In the genomic region with DNA sequence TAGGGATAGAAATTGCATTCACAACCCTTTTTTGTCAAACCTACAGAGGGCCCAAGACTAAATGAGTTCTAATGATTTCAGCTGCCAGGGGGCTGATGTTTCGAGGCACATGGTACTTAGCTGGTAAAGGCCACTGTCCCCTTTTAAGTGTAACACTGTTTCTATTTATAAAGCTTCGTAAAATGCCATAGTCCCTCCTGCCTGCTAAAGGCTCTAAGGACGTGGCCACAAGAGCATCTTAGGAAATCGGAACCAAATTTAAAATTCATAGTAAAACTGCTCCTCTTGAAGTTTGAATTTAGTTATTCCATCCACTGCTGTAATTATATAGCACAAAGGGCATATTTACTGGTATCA, we compare ENCODE assay signal across 17 cellular contexts.
DNase-seq lines count a peak whose midpoint lies in the region; ATAC-seq, FAIRE-seq and TF ChIP-seq lines count a peak whose summit lies in the region.
"Had no signal": no experiment of that assay in that cellular context is flagged by ENCODE, and none has a peak within 500 bp of the region (broad histone marks: within the 10 kb centered on the region; RNA-seq: fewer than 3 reads in every experiment).

No MANE protein-coding gene starts in this region.

- no peak for TF ChIP-seq POLR2A in H54 (IDR thresholded peaks at IDR 0.05; ENCODE audit: low read depth, low read length)

- no peak for ATAC-seq in activated naive CD4-positive, alpha-beta T cell treated with anti-CD3 and anti-CD28 coated beads, Interleukin-2, amount 50 U/mL, for 72 hours
- peak in 6 of 8 donors; percentile 47 to 72 (median 64) for ATAC-seq in heart right ventricle
- ATAC-seq: CD8-positive, alpha-beta T cell; GM23338; HCT116 had no signal

- H3K4me1 ChIP-seq in heart right ventricle = peaks cover 3 to 35% (median 16%) of the 10 kb centered on the region in 9 donors
- H3K4me1 ChIP-seq in left ventricle myocardium inferior = peaks cover 63% of the 10 kb centered on the region

- H3K27ac Mint-ChIP-seq in activated naive CD4-positive, alpha-beta T cell treated with anti-CD3 and anti-CD28 coated beads, Interleukin-2, amount 50 U/mL, for 72 hours = peak overlapping the region; percentile 46 to 58
- H3K27ac Mint-ChIP-seq: B cell; CD8-positive, alpha-beta T cell; GM23338; HFFc6 had no signal

- H3K27ac ChIP-seq in heart right ventricle = peak overlapping the region in 4 of 10 donors; percentile 2 to 27 (median 24)
- no peak overlapping the region for H3K27ac ChIP-seq in left ventricle myocardium inferior (replicated peaks)
- H3K27ac ChIP-seq: BLaER1 treated with 17β-estradiol and CSF1 and Interleukin-3, amounts not matched to agents 10 nM and 100 nM; HL-60 had no signal

- H3K36me3 Mint-ChIP-seq in activated naive CD4-positive, alpha-beta T cell treated with anti-CD3 and anti-CD28 coated beads, Interleukin-2, amount 50 U/mL, for 72 hours = peaks cover 0 to 6% of the 10 kb centered on the region in 2 donors
- H3K36me3 Mint-ChIP-seq: CD8-positive, alpha-beta T cell had no signal

- TF ChIP-seq CTCF in heart right ventricle (IDR thresholded peaks at IDR 0.05) (no peak), left ventricle myocardium inferior (IDR thresholded peaks at IDR 0.05; ENCODE audit: borderline replicate concordance) (no peak)

- peaks cover 0 to 7% (median 0%) of the 10 kb centered on the region in 9 donors for H3K36me3 ChIP-seq in heart right ventricle
- H3K36me3 ChIP-seq in left ventricle myocardium inferior = peaks cover 19% of the 10 kb centered on the region

- H3K27me3 ChIP-seq in heart right ventricle = no peaks in the 10 kb centered on the region
- H3K27me3 ChIP-seq in left ventricle myocardium inferior (ENCODE audit: low read depth) = no peaks in the 10 kb centered on the region
- H3K27me3 ChIP-seq: BLaER1 treated with 17β-estradiol and CSF1 and Interleukin-3, amounts not matched to agents 10 nM and 100 nM had no signal

- no peak for DNase-seq in activated naive CD4-positive, alpha-beta T cell treated with anti-CD3 and anti-CD28 coated beads, Interleukin-2, amount 50 U/mL, for 72 hours (ENCODE audit: low spot score in 2 of 2)
- no peak for DNase-seq in activated naive CD4-positive, alpha-beta T cell treated with anti-CD3 and anti-CD28 coated beads, Interleukin-2, amount 50 U/mL, for 16 hours
- DNase-seq in heart right ventricle (no peak), left ventricle myocardium inferior (no peak), NCI-H2227 (lab: John Stamatoyannopoulos, UW; ENCODE audit: unreplicated experiment) (peak; percentile 8), H54 (ENCODE audit: insufficient read length, low spot score) (no peak)
- DNase-seq: Calu3; CD8-positive, alpha-beta T cell; DMS79 treated with DMSO at 0.1 percent for 48 hours; GF-D8; H7; HFFc6 had no signal

- no peaks in the 10 kb centered on the region for H3K9me3 ChIP-seq in heart right ventricle
- no peaks in the 10 kb centered on the region for H3K9me3 ChIP-seq in left ventricle myocardium inferior (replicated peaks)
- H3K9me3 ChIP-seq: BLaER1 treated with 17β-estradiol and CSF1 and Interleukin-3, amounts not matched to agents 10 nM and 100 nM had no signal

- no peaks in the 10 kb centered on the region for H3K9me3 Mint-ChIP-seq in activated naive CD4-positive, alpha-beta T cell treated with anti-CD3 and anti-CD28 coated beads, Interleukin-2, amount 50 U/mL, for 72 hours
- H3K9me3 Mint-ChIP-seq: CD8-positive, alpha-beta T cell; GM23338; HFFc6 had no signal

- H3K4me3 ChIP-seq in heart right ventricle (no peak overlapping the region), left ventricle myocardium inferior (no peak overlapping the region)
- H3K4me3 ChIP-seq: BLaER1 treated with 17β-estradiol and CSF1 and Interleukin-3, amounts not matched to agents 10 nM and 100 nM; GM23338 had no signal

- intact Hi-C loops in heart right ventricle (cut with DNase I) = loop anchor here in 2 of 10 donors (5.0 to 10.0 kb wide), 2 partner anchors 64 to 96 kb away; no protein-coding TSS in a partner anchor
- intact Hi-C loops in left ventricle myocardium inferior (cut with micrococcal nuclease) = no loop called here

- FAIRE-seq in H54 (lab: Jason Lieb, UNC) = no peak

- WGBS in heart right ventricle, 2 donors = 41 to 64% methylated on average over 4 of the region's 4 CpGs

Comparison
In these comparisons a context has a peak if more than half of its experiments do, and no peak if none do; other contexts are left out.
1. ATAC-seq: peak in heart right ventricle (6 of 8); none in activated naive CD4-positive, alpha-beta T cell treated with anti-CD3 and anti-CD28 coated beads, Interleukin-2, amount 50 U/mL, for 72 hours (0 of 2).